ENCODE assay signal across 13 cellular contexts in the genomic region with DNA sequence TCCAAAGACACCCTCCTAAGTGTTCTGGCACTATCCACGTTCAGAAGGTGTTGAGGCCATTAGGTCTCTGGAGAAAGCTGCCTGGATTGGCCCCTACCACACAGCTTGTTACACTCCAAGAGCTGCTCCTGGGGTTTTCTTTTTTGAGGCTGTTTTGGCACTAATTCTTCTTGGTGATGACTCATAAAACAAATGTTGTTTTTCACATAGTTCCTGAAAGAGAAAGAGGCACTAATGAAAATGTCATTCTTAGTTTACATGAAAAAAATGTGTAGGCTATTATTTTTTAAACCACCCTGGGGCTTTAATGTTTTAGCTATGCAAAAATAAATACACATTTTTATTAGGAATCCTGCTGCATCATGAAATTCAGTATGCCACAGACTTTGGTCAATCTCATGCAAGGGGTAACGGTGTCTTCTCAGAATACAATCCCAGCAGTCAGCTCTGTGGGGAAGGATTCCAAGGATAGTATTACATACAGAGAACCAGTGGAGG. TPM values are rescaled to one million over a fixed set of nuclear protein-coding genes. Genes with fewer than 3 reads are reported as not detected.
DNase-seq lines count a peak whose midpoint lies in the region; TF ChIP-seq lines count a peak whose summit lies in the region.
"Had no signal": no experiment of that assay in that cellular context is flagged by ENCODE, and none has a peak within 500 bp of the region (broad histone marks: within the 10 kb centered on the region; RNA-seq: fewer than 3 reads in every experiment).

No MANE protein-coding gene starts in this region.

- intact Hi-C loops in PC-9 (cut with micrococcal nuclease; ENCODE audit: unreplicated experiment): no loop called here

- H3K36me3 ChIP-seq in PC-9 (ENCODE audit: low read depth) (peaks cover 23% of the 10 kb centered on the region; the same call in 1 of the 2 replicates), smooth muscle cell (ENCODE audit: low read depth) (no peaks in the 10 kb centered on the region)

- H3K4me2 ChIP-seq in PC-9 (peak overlapping the region; percentile 5; the same call in 1 of the 2 replicates), smooth muscle cell (peak overlapping the region; percentile 53)

- no peaks in the 10 kb centered on the region for H3K4me1 Mint-ChIP-seq in nephron progenitor cell
- H3K4me1 Mint-ChIP-seq: B cell, IgD-negative memory B cell, neural crest cell had no signal

- no peaks in the 10 kb centered on the region for H3K9me3 Mint-ChIP-seq in nephron progenitor cell
- H3K9me3 Mint-ChIP-seq: IgD-negative memory B cell, neural crest cell had no signal

- no peak overlapping the region for H3K4me3 ChIP-seq in PC-9
- H3K4me3 ChIP-seq in fibroblast of mammary gland (ENCODE audit: control insufficient read depth, low read depth, low read length): no peak overlapping the region
- no peak overlapping the region for H3K4me3 ChIP-seq in smooth muscle cell
- H3K4me3 ChIP-seq: heart left ventricle had no signal

- H3K36me3 Mint-ChIP-seq in nephron progenitor cell (ENCODE audit: low read depth): peaks cover 16% of the 10 kb centered on the region

- TF ChIP-seq CTCF in PC-9 (conservative IDR thresholded peaks at IDR 0.05) (no peak), fibroblast of mammary gland (conservative IDR thresholded peaks at IDR 0.05; ENCODE audit: control insufficient read depth, insufficient read depth, low read depth, low read length) (no peak), smooth muscle cell (IDR thresholded peaks at IDR 0.05; ENCODE audit: borderline replicate concordance, insufficient read depth, poor library complexity, severe bottlenecking) (no peak), nephron progenitor cell (IDR thresholded peaks at IDR 0.05) (no peak), GM10266 (IDR thresholded peaks at IDR 0.05; ENCODE audit: control insufficient read depth, insufficient read depth, low read depth, missing control alignments) (no peak)

- H3K27me3 ChIP-seq in PC-9 (ENCODE audit: insufficient read depth, low read depth): no peaks in the 10 kb centered on the region
- H3K27me3 ChIP-seq in smooth muscle cell (ENCODE audit: low read depth): no peaks in the 10 kb centered on the region
- H3K27me3 ChIP-seq: heart left ventricle had no signal

- H3K27ac ChIP-seq in PC-9 (peak overlapping the region; percentile 23; the same call in 1 of the 2 replicates), smooth muscle cell (ENCODE audit: low read depth) (peak overlapping the region; percentile 18)
- H3K27ac ChIP-seq: heart left ventricle had no signal

- H3K79me2 ChIP-seq in PC-9 (ENCODE audit: low read depth) (no peaks in the 10 kb centered on the region), smooth muscle cell (ENCODE audit: low read depth) (no peaks in the 10 kb centered on the region)

- BruUV-seq in PC-9 (replicated peaks; lab: Mats Ljungman, UMichigan): no TSS peak

- H4K20me1 ChIP-seq in PC-9 (ENCODE audit: insufficient read depth): no peaks in the 10 kb centered on the region
- peaks cover 12% of the 10 kb centered on the region for H4K20me1 ChIP-seq in smooth muscle cell (ENCODE audit: low read depth)

- WGBS in smooth muscle cell (ENCODE audit: low lambda C conversion rate): 58% methylated on average over 2 of the region's 2 CpGs

- H3K4me1 ChIP-seq in PC-9 (replicated peaks; ENCODE audit: insufficient read depth) (peaks cover 33% of the 10 kb centered on the region), smooth muscle cell (ENCODE audit: low read depth) (no peaks in the 10 kb centered on the region)

- no peak overlapping the region for H3K9ac ChIP-seq in smooth muscle cell (ENCODE audit: low read depth)

- DNase-seq in NCI-H2171 treated with DMSO at 0.1 percent for 48 hours (lab: John Stamatoyannopoulos, UW) (peak; percentile 14), NCI-H2171 (lab: John Stamatoyannopoulos, UW) (no peak), PC-9 (peak in 1 of 2 experiments; percentile 74), fibroblast of mammary gland (ENCODE audit: low read depth) (peak; percentile 76), smooth muscle cell (lab: John Stamatoyannopoulos, UW; ENCODE audit: unreplicated experiment) (no peak), nephron progenitor cell (no peak), GM10266 (ENCODE audit: extremely low spot score) (no peak), SKM-1 (lab: John Stamatoyannopoulos, UW; ENCODE audit: unreplicated experiment) (no peak)
- DNase-seq: heart left ventricle had no signal

- CTCF ChIA-PET in PC-9 (lab: Charles Lee): no interaction called here

- H3K27me3 Mint-ChIP-seq in nephron progenitor cell (ENCODE audit: low read depth, poor library complexity): no peaks in the 10 kb centered on the region
- H3K27me3 Mint-ChIP-seq: activated naive CD8-positive, alpha-beta T cell; B cell; IgD-negative memory B cell had no signal

- H3K27ac Mint-ChIP-seq in nephron progenitor cell: no peak overlapping the region
- H3K27ac Mint-ChIP-seq: activated naive CD8-positive, alpha-beta T cell; B cell; IgD-negative memory B cell had no signal

- H3F3A ChIP-seq in PC-9 (ENCODE audit: insufficient read depth, low read depth) (peaks cover 29% of the 10 kb centered on the region), smooth muscle cell (ENCODE audit: low read depth) (no peaks in the 10 kb centered on the region)

- POLR2A ChIA-PET in PC-9 (lab: Charles Lee; ENCODE audit: unreplicated experiment): interaction anchor here (0.6 kb wide), 3 partner anchors 11 to 1054 kb away, joined by 3 to 8 read pairs (median 7); no protein-coding TSS in a partner anchor

- H3K9me2 ChIP-seq in PC-9 (ENCODE audit: insufficient read depth): no peaks in the 10 kb centered on the region

- H3K9me3 ChIP-seq in PC-9 (ENCODE audit: insufficient read depth, low read depth) (no peaks in the 10 kb centered on the region; the same call in 1 of the 2 replicates), smooth muscle cell (replicated peaks; ENCODE audit: low read depth) (no peaks in the 10 kb centered on the region)
- H3K9me3 ChIP-seq: heart left ventricle had no signal

- H2AFZ ChIP-seq in PC-9 (no peak overlapping the region), smooth muscle cell (ENCODE audit: low read depth) (no peak overlapping the region)

- no peak overlapping the region for H3K4me3 Mint-ChIP-seq in nephron progenitor cell
- H3K4me3 Mint-ChIP-seq: activated naive CD8-positive, alpha-beta T cell; B cell; IgD-negative memory B cell; neural crest cell had no signal

RNA-seq across cellular contexts. Expression of gene TBPL1, which starts 38.1 kb away (rescaled TPM):
- total RNA-seq in PC-9 (2021) (11.0 and 21.7 TPM in 2 replicates), smooth muscle cell (26.8 and 46.9 TPM in 2 replicates)
- polyA plus RNA-seq in smooth muscle cell: 35.2 and 38.7 TPM in 2 replicates

Comparison
In these comparisons a context has a peak if more than half of its experiments do, and no peak if none do; other contexts are left out.
1. DNase-seq: peak in NCI-H2171 treated with DMSO at 0.1 percent for 48 hours (single experiment) and fibroblast of mammary gland (single experiment); none in NCI-H2171 (single experiment), smooth muscle cell (single experiment), nephron progenitor cell (single experiment), GM10266 (single experiment) and SKM-1 (single experiment).